ENCODE assay signal across 19 cellular contexts in the genomic region with DNA sequence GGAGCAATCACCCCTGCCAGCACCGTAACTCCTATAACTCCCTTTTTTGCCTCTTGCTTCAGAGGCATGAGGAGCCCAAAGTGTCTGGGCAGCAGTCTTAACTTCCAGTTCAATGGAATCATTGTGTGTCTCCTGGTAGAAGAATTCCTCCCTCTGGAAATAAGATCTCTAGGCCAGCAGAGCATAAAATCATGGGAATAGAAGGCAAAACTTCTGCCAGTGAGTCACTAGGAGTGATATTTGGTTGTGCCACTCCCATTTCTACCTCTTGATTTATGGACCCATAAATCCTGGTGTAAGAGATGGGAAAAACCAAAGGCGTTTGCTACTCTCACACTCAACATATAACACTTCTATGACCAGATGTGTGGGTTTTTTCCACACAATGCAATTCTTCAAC.
DNase-seq lines count a peak whose midpoint lies in the region; ATAC-seq and TF ChIP-seq lines count a peak whose summit lies in the region.
"Had no signal": no experiment of that assay in that cellular context is flagged by ENCODE, and none has a peak within 500 bp of the region (broad histone marks: within the 10 kb centered on the region; RNA-seq: fewer than 3 reads in every experiment).

No MANE protein-coding gene starts in this region.

- no peaks in the 10 kb centered on the region for H3K36me3 ChIP-seq in PC-3 (ENCODE audit: low read depth, low read length)
- no peaks in the 10 kb centered on the region for H3K36me3 ChIP-seq in esophagus squamous epithelium
- no peaks in the 10 kb centered on the region for H3K36me3 ChIP-seq in mucosa of descending colon (ENCODE audit: low read depth)
- H3K36me3 ChIP-seq: heart right ventricle had no signal

- no peak overlapping the region for H2AFZ ChIP-seq in PC-3 (ENCODE audit: low read length)

- H3K4me3 ChIP-seq in PC-3 (ENCODE audit: low read length) (no peak overlapping the region), esophagus squamous epithelium (peak overlapping the region in 2 of 4 donors; percentile 2 to 32), mucosa of descending colon (no peak overlapping the region)
- H3K4me3 ChIP-seq: heart right ventricle had no signal

- H3K27ac ChIP-seq in PC-3 (ENCODE audit: low read length) (peak overlapping the region; percentile 84), esophagus squamous epithelium (peak overlapping the region; percentile 52 to 75 (median 64))
- H3K27ac ChIP-seq: heart right ventricle had no signal

- intact Hi-C loops in PC-3 (cut with micrococcal nuclease), result loop anchor here (5.0 kb wide), 1 partner anchor 34 kb away; no protein-coding TSS in a partner anchor
- intact Hi-C loops in esophagus squamous epithelium (cut with DNase I), result no loop called here
- intact Hi-C loops in mucosa of descending colon (cut with DNase I, micrococcal nuclease), result no loop called here

- CTCF ChIA-PET in PC-3 (lab: Charles Lee), result no interaction called here

- H3K4me1 ChIP-seq in PC-3 (ENCODE audit: insufficient read depth, low read length) (peaks cover 28% of the 10 kb centered on the region), esophagus squamous epithelium (peaks cover 0 to 56% (median 3%) of the 10 kb centered on the region in 3 donors), mucosa of descending colon (ENCODE audit: low read depth) (no peaks in the 10 kb centered on the region)

- peak overlapping the region; percentile 55 for H3K4me2 ChIP-seq in PC-3 (ENCODE audit: low read length)

- no peaks in the 10 kb centered on the region for H3K79me2 ChIP-seq in PC-3 (ENCODE audit: low read length)

- POLR2A ChIA-PET in PC-3 (lab: Charles Lee; ENCODE audit: unreplicated experiment), result no interaction called here

- no peaks in the 10 kb centered on the region for H3K9me2 ChIP-seq in PC-3 (replicated peaks; ENCODE audit: low read length)

- ATAC-seq in PC-3 (peak; percentile 82), mucosa of descending colon (peak; percentile 75)
- ATAC-seq: heart right ventricle, left lobe of liver had no signal

- no peaks in the 10 kb centered on the region for H3K9me3 ChIP-seq in PC-3 (ENCODE audit: low read length)
- H3K9me3 ChIP-seq in esophagus squamous epithelium, result no peaks in the 10 kb centered on the region
- H3K9me3 ChIP-seq in mucosa of descending colon, result no peaks in the 10 kb centered on the region

- H3F3A ChIP-seq in PC-3 (ENCODE audit: low read length, unreplicated experiment), result no peaks in the 10 kb centered on the region

- TF ChIP-seq POLR2A in esophagus squamous epithelium (IDR thresholded peaks at IDR 0.05), result no peak

- H4K20me1 ChIP-seq in PC-3 (ENCODE audit: low read length), result no peaks in the 10 kb centered on the region

- TF ChIP-seq CTCF in PC-3 (conservative IDR thresholded peaks at IDR 0.05; ENCODE audit: low read depth, low read length), result no peak
- no peak for TF ChIP-seq CTCF in esophagus squamous epithelium (IDR thresholded peaks at IDR 0.05)
- TF ChIP-seq CTCF in mucosa of descending colon (IDR thresholded peaks at IDR 0.05), result no peak

- peak overlapping the region; percentile 44; the same call in 1 of the 2 replicates for H3K9ac ChIP-seq in PC-3 (ENCODE audit: low read length)

- 72 to 73% methylated on average over 2 of the region's 2 CpGs for WGBS in esophagus squamous epithelium, 2 donors

- H3K27me3 ChIP-seq in PC-3 (ENCODE audit: low read length) (no peaks in the 10 kb centered on the region), esophagus squamous epithelium (no peaks in the 10 kb centered on the region)
- H3K27me3 ChIP-seq: heart right ventricle had no signal

- no TSS peak for BruUV-seq in PC-3 (replicated peaks; lab: Mats Ljungman, UMichigan)

- DNase-seq in Daoy (ENCODE audit: low read depth) (peak; percentile 25), PC-3 (peak; percentile 76), esophagus squamous epithelium (lab: John Stamatoyannopoulos, UW) (no peak), mucosa of descending colon (no peak), hypothalamus (lab: John Stamatoyannopoulos, UW) (no peak), DMS53 treated with DMSO at 0.1 percent for 48 hours (lab: John Stamatoyannopoulos, UW; ENCODE audit: unreplicated experiment) (no peak), hepatic stellate cell (ENCODE audit: low spot score) (no peak)
- no peak for DNase-seq in stimulated activated CD4-positive, alpha-beta T cell treated with anti-CD3 and anti-CD28 coated beads, Interleukin-12 subunit alpha, Interleukin-12 subunit beta, amount 100 ng/mL, for 4 hours
- DNase-seq: activated CD4-positive, alpha-beta T cell treated with anti-CD3 and anti-CD28 coated beads, Interleukin-2, amount 50 U/mL, for 4 hours; activated naive CD8-positive, alpha-beta T cell treated with anti-CD3 and anti-CD28 coated beads for 36 hours; activated T-cell treated with anti-CD3 and anti-CD28 coated beads, Interleukin-2, amount 50 U/mL, for 48 hours; Calu3; caudate nucleus; effector memory CD4-positive, alpha-beta T cell; heart right ventricle; naive B cell; NCI-H187 treated with DMSO at 0.1 percent for 48 hours; NCI-H524 had no signal

Comparison
In these comparisons a context has a peak if more than half of its experiments do, and no peak if none do; other contexts are left out.
1. DNase-seq: peak in Daoy (single experiment) and PC-3 (single experiment); none in esophagus squamous epithelium (single experiment), mucosa of descending colon (0 of 3), hypothalamus (0 of 51), DMS53 treated with DMSO at 0.1 percent for 48 hours (single experiment), stimulated activated CD4-positive, alpha-beta T cell treated with anti-CD3 and anti-CD28 coated beads, Interleukin-12 subunit alpha, Interleukin-12 subunit beta, amount 100 ng/mL, for 4 hours (single experiment) and hepatic stellate cell (single experiment).